Comparison of ENCODE assay signal across 8 cellular contexts in genomic region chr1:63524166-63524565, GRCh38. TPM values are rescaled to one million over a fixed set of nuclear protein-coding genes. Genes with fewer than 3 reads are reported as not detected.
A peak's percentile ranks its signal among the peaks of the same experiment; 100 is the strongest.
DNase-seq lines count a peak whose midpoint lies in the region; ATAC-seq and TF ChIP-seq lines count a peak whose summit lies in the region.

No MANE protein-coding gene starts in this region.

- H3K36me3 ChIP-seq in NT2/D1 (ENCODE audit: insufficient read depth, insufficient read length, low read length) (no peaks in the 10 kb centered on the region), endocrine pancreas (ENCODE audit: control insufficient read depth, insufficient read depth, low read length) (no peaks in the 10 kb centered on the region), ovary (no peaks in the 10 kb centered on the region)

- 9 to 22% (median 13%) methylated on average over 4 of the region's 4 CpGs for WGBS in ovary, 3 donors

- H3K27me3 ChIP-seq in NT2/D1 (ENCODE audit: insufficient read depth, insufficient read length) (no peaks in the 10 kb centered on the region), endocrine pancreas (ENCODE audit: control insufficient read depth, insufficient read depth, low read length) (no peaks in the 10 kb centered on the region), ovary (no peaks in the 10 kb centered on the region)

- intact Hi-C loops in ovary (cut with DNase I): no loop called here

- ATAC-seq in HG02884 (IDR thresholded peaks at IDR 0.05; ENCODE audit: unreplicated experiment): no peak
- ATAC-seq in HG02642 (IDR thresholded peaks at IDR 0.05; ENCODE audit: poor library complexity, unreplicated experiment): no peak
- ATAC-seq in GM19397 (IDR thresholded peaks at IDR 0.05; ENCODE audit: unreplicated experiment): no peak

- DNase-seq in ELR (ENCODE audit: low read depth) (peak; percentile 12), NT2/D1 (ENCODE audit: low read depth, low spot score) (no peak), ovary (no peak), GM10266 (ENCODE audit: extremely low spot score) (no peak)

- H3K4me1 ChIP-seq in NT2/D1 (ENCODE audit: insufficient read depth, insufficient read length) (no peaks in the 10 kb centered on the region), endocrine pancreas (ENCODE audit: control insufficient read depth, insufficient read depth, low read length) (peaks cover 12% of the 10 kb centered on the region), ovary (ENCODE audit: insufficient read depth) (no peaks in the 10 kb centered on the region)

- H3K4me3 ChIP-seq in NT2/D1 (ENCODE audit: insufficient read length, low read depth) (peak overlapping the region; percentile 67), endocrine pancreas (ENCODE audit: control insufficient read depth, insufficient read depth, low read length) (peak overlapping the region; percentile 90), ovary (peak overlapping the region; percentile 75)

- H3K9me3 ChIP-seq in NT2/D1 (ENCODE audit: insufficient read depth, low read length) (no peaks in the 10 kb centered on the region), endocrine pancreas (ENCODE audit: control insufficient read depth, low read length) (no peaks in the 10 kb centered on the region), ovary (no peaks in the 10 kb centered on the region)

- peak overlapping the region; percentile 67 to 84 for H3K27ac ChIP-seq in ovary

- peak overlapping the region; percentile 76 for H3K9ac ChIP-seq in NT2/D1 (ENCODE audit: insufficient read length, low read depth)
- peak overlapping the region; percentile 58 for H3K9ac ChIP-seq in endocrine pancreas (ENCODE audit: control insufficient read depth, insufficient read depth, low read length)

- no peak for TF ChIP-seq EP300 in ovary (IDR thresholded peaks at IDR 0.05)

- TF ChIP-seq CTCF in ovary (IDR thresholded peaks at IDR 0.05) (no peak), GM10266 (IDR thresholded peaks at IDR 0.05; ENCODE audit: control insufficient read depth, insufficient read depth, low read depth, missing control alignments) (no peak)

- no peak for TF ChIP-seq POLR2A in ovary (IDR thresholded peaks at IDR 0.05)

RNA-seq across cellular contexts. Expression of gene EFCAB7, which starts 0.8 kb away (rescaled TPM):
- 10 to 100 TPM in 3 of 7 donors, 1 to 10 TPM in 4; 7.2 to 26.3 (median 8.8) TPM for total RNA-seq in ovary
- 1 to 10 TPM; 6.5 to 8.2 TPM for polyA plus RNA-seq in ovary

RNA-seq across cellular contexts. Expression of gene ITGB3BP, which starts 1.1 kb away (rescaled TPM):
- total RNA-seq in ovary: 10 to 100 TPM; 10.7 to 32.1 (median 22.3) TPM
- 10 to 100 TPM; 13.8 to 26.6 TPM for polyA plus RNA-seq in ovary
